ENCODE assay signal across 20 cellular contexts in genomic region chr7:133552079-133552478, GRCh38.
"Had no signal": no experiment of that assay in that cellular context is flagged by ENCODE, and none has a peak within 500 bp of the region (broad histone marks: within the 10 kb centered on the region; RNA-seq: fewer than 3 reads in every experiment).

No MANE protein-coding gene starts in this region.

- H3K27ac ChIP-seq: Peyer's patch had no signal

- H3K9me3 ChIP-seq: MG63, Peyer's patch, SK-N-SH had no signal

- FAIRE-seq: HepG2 had no signal

- H3K36me3 ChIP-seq: MG63, Peyer's patch had no signal

- H3K9ac ChIP-seq: SK-N-SH had no signal

- H3K4me2 ChIP-seq: SK-N-SH had no signal

- ATAC-seq: HepG2 had no signal

- H3K4me3 ChIP-seq: MG63, Peyer's patch had no signal

- DNase-seq: IMR-90, Karpas-422, KG1, MG63, NCI-H1092, NCI-H1105 treated with DMSO at 0.1 percent for 48 hours, NCI-H1417 treated with DMSO at 0.1 percent for 48 hours, NCI-H146, NCI-H1930, NCI-H2081, NCI-H2107, NCI-H226, NCI-H510A, NCI-H774, Peyer's patch, Right ventricle myocardium superior, RPMI8226, SK-N-SH, T-helper 1 cell had no signal

- H3K27me3 ChIP-seq: MG63, Peyer's patch had no signal

- H3K4me1 ChIP-seq: Peyer's patch had no signal

- H3K9me2 ChIP-seq: SK-N-SH had no signal
